Comparison of ENCODE assay signal across 16 cellular contexts in the genomic region with DNA sequence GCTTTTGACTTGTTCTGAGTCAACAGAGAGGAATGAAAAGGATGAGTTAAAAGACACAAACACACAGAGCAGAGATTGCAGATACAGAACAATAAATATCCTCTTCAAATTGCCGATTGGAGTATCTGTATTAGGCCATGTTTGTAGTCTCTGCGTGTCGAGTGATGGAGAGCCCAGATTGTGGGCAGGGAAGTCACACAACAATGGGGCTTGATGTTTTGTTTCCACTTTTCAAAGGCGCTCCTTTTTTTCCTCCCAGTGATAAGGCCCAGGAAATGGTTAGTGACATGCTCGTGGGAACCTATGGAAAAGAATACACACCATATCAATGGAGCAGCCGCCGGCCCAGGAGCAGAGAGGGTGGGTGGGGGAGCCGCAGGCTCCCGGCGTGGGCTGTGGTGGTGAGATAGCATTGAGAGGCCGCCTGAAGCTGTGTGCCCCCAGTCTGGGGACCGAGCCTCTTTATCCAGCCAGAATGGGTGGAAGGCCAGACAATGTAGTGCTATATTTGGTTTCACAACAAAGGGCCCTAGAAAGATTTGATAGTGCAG.
"Had no signal": no experiment of that assay in that cellular context is flagged by ENCODE, and none has a peak within 500 bp of the region (broad histone marks: within the 10 kb centered on the region; RNA-seq: fewer than 3 reads in every experiment).

No MANE protein-coding gene starts in this region.

- H3K4me1 Mint-ChIP-seq: stimulated activated effector memory CD8-positive, alpha-beta T cell treated with anti-CD3 and anti-CD28 coated beads, Interleukin-12 subunit alpha, Interleukin-12 subunit beta, amount 100 ng/mL, for 72 hours; T-helper 17 cell had no signal

- H3K9me3 Mint-ChIP-seq: type B pancreatic cell had no signal

- H3K36me3 Mint-ChIP-seq: mesothelial cell of epicardium; stimulated activated effector memory CD8-positive, alpha-beta T cell treated with anti-CD3 and anti-CD28 coated beads, Interleukin-12 subunit alpha, Interleukin-12 subunit beta, amount 100 ng/mL, for 72 hours; type B pancreatic cell had no signal

- H3K27ac ChIP-seq: adrenal gland, body of pancreas, foreskin keratinocyte, left lung, neutrophil had no signal

- ATAC-seq: body of pancreas; esophagus mucosa; foreskin keratinocyte; left lung; stimulated activated effector memory CD8-positive, alpha-beta T cell treated with anti-CD3 and anti-CD28 coated beads, Interleukin-12 subunit alpha, Interleukin-12 subunit beta, amount 100 ng/mL, for 72 hours; T-helper 17 cell had no signal

- H3K4me3 ChIP-seq: adrenal gland, body of pancreas, left lung had no signal

- H3K27me3 ChIP-seq: adrenal gland, body of pancreas, foreskin keratinocyte, left lung had no signal

- H3K4me1 ChIP-seq: foreskin keratinocyte, left lung had no signal

- H3K9me3 ChIP-seq: adrenal gland, body of pancreas, neutrophil had no signal

- H3K36me3 ChIP-seq: adrenal gland, left lung, neutrophil had no signal

- H3K4me3 Mint-ChIP-seq: mesothelial cell of epicardium; stimulated activated effector memory CD8-positive, alpha-beta T cell treated with anti-CD3 and anti-CD28 coated beads, Interleukin-12 subunit alpha, Interleukin-12 subunit beta, amount 100 ng/mL, for 72 hours; T-helper 17 cell; type B pancreatic cell had no signal

- H3K27ac Mint-ChIP-seq: mesothelial cell of epicardium; stimulated activated effector memory CD8-positive, alpha-beta T cell treated with anti-CD3 and anti-CD28 coated beads, Interleukin-12 subunit alpha, Interleukin-12 subunit beta, amount 100 ng/mL, for 72 hours; T-helper 17 cell; type B pancreatic cell had no signal

- DNase-seq: activated CD4-positive, CD25-positive, alpha-beta regulatory T cell; activated naive CD4-positive, alpha-beta T cell treated with anti-CD3 and anti-CD28 coated beads, Interleukin-2, amount 50 U/mL, for 16 hours; activated T-cell treated with anti-CD3 and anti-CD28 coated beads, Interleukin-2, amount 50 U/mL, for 1 hour; adrenal gland; body of pancreas; dermis blood vessel endothelial cell; foreskin keratinocyte; head of caudate nucleus; left lung; posterior cingulate gyrus; T-helper 17 cell had no signal
